Comparison of ENCODE assay signal across 13 cellular contexts in the genomic region with DNA sequence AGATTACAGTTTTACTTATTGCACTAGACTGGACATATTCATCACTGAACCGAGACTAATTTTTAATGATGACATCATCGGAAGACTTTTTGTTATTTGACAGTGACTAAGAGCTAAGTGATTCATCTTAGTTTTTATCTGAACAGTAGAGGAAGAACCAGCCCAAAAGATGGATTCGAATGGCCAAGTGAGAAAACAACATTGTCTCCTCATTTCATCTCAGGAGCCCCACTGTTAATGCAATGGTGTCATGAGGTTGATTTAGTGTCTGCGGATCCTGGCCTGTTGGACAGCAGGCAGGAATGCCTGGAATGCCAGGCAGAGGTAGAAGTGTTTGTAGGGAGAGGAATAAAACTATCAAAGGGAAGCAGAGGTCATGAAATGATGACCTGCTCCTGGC. TPM values are rescaled to one million over a fixed set of nuclear protein-coding genes. Genes with fewer than 3 reads are reported as not detected.
DNase-seq lines count a peak whose midpoint lies in the region; ATAC-seq, FAIRE-seq and TF ChIP-seq lines count a peak whose summit lies in the region.
"Had no signal": no experiment of that assay in that cellular context is flagged by ENCODE, and none has a peak within 500 bp of the region (broad histone marks: within the 10 kb centered on the region; RNA-seq: fewer than 3 reads in every experiment).

No MANE protein-coding gene starts in this region.

- ATAC-seq in GM18858 (IDR thresholded peaks at IDR 0.05; ENCODE audit: unreplicated experiment) (no peak), GM19395 (IDR thresholded peaks at IDR 0.05; ENCODE audit: unreplicated experiment) (no peak)
- ATAC-seq: mucosa of descending colon had no signal

- H3K4me3 Mint-ChIP-seq in CD4-positive, alpha-beta memory T cell, result no peak overlapping the region
- H3K4me3 Mint-ChIP-seq: activated naive CD8-positive, alpha-beta T cell treated with anti-CD3 and anti-CD28 coated beads, Interleukin-2, amount 10 ng/mL, durations not matched to agents 7 days and 5 days had no signal

- H3K27ac ChIP-seq in keratinocyte (ENCODE audit: control insufficient read depth, insufficient read depth, low read length), result no peak overlapping the region
- no peak overlapping the region for H3K27ac ChIP-seq in CD4-positive, alpha-beta memory T cell (ENCODE audit: low read depth, low read length)
- H3K27ac ChIP-seq: esophagus squamous epithelium, WERI-Rb-1 had no signal

- peaks cover 15 to 35% of the 10 kb centered on the region in 2 donors for H3K27me3 Mint-ChIP-seq in CD4-positive, alpha-beta memory T cell

- dilution Hi-C loops in keratinocyte (cut with MboI; ENCODE audit: extremely low pct_ligation_motif_present, low sequenced_read_pairs), result no loop called here

- H3K9me3 Mint-ChIP-seq in CD4-positive, alpha-beta memory T cell, result peaks cover 0 to 2% (median 0%) of the 10 kb centered on the region in 8 donors
- H3K9me3 Mint-ChIP-seq: activated naive CD8-positive, alpha-beta T cell treated with anti-CD3 and anti-CD28 coated beads, Interleukin-2, amount 10 ng/mL, durations not matched to agents 7 days and 5 days had no signal

- CTCF ChIA-PET in CD4-positive, alpha-beta memory T cell (lab: Charles Lee; ENCODE audit: partially characterized antibody), result interaction anchor here (1.4 kb wide), 1 partner anchor 182 kb away, joined by 3 read pairs; no protein-coding TSS in a partner anchor

- no peaks in the 10 kb centered on the region for H3K9me3 ChIP-seq in keratinocyte (ENCODE audit: control insufficient read depth, low read depth, low read length)
- no peaks in the 10 kb centered on the region for H3K9me3 ChIP-seq in BE2C
- no peaks in the 10 kb centered on the region for H3K9me3 ChIP-seq in CD4-positive, alpha-beta memory T cell (ENCODE audit: control insufficient read depth in 1 of 2, low read length in 2 of 2)
- H3K9me3 ChIP-seq: esophagus squamous epithelium, mucosa of descending colon had no signal

- in situ Hi-C loops in ACHN (cut with HindIII; ENCODE audit: low pct_ligation_motif_present, low pct_unique_long_range_greater_than_20kb, low sequenced_read_pairs), result no loop called here
- in situ Hi-C loops in astrocyte of the spinal cord (cut with HindIII; ENCODE audit: low sequenced_read_pairs), result no loop called here

- DNase-seq in ACHN, result peak; percentile 11
- peak; percentile 26 for DNase-seq in HS-5 (ENCODE audit: low read depth)
- DNase-seq in astrocyte of the spinal cord (ENCODE audit: low read depth, low spot score), result peak; percentile 23
- peak; percentile 23 for DNase-seq in keratinocyte (ENCODE audit: low read depth, low spot score)
- no peak for DNase-seq in BE2C
- no peak for DNase-seq in CD4-positive, alpha-beta memory T cell
- DNase-seq: activated naive CD8-positive, alpha-beta T cell treated with anti-CD3 and anti-CD28 coated beads, Interleukin-2, amount 10 ng/mL, durations not matched to agents 7 days and 5 days; DMS 273 treated with DMSO at 0.1 percent for 48 hours; esophagus squamous epithelium; mucosa of descending colon; WERI-Rb-1 had no signal

- H3K4me3 ChIP-seq in astrocyte of the spinal cord (ENCODE audit: low read depth, low read length) (no peak overlapping the region), keratinocyte (ENCODE audit: control insufficient read depth in 2 of 3, extremely low read depth in 1 of 3, insufficient read depth in 2 of 3, low read depth in 1 of 3, low read length in 3 of 3) (no peak overlapping the region), BE2C (ENCODE audit: low read depth, low read length) (no peak overlapping the region)
- no peak overlapping the region for H3K4me3 ChIP-seq in CD4-positive, alpha-beta memory T cell (ENCODE audit: low read length in 2 of 2)
- H3K4me3 ChIP-seq: esophagus squamous epithelium, mucosa of descending colon had no signal

- H3K36me3 ChIP-seq in keratinocyte (ENCODE audit: control insufficient read depth in 2 of 2, extremely low read depth in 1 of 2, insufficient read depth in 2 of 2, low read length in 2 of 2) (no peaks in the 10 kb centered on the region), BE2C (no peaks in the 10 kb centered on the region)
- no peaks in the 10 kb centered on the region for H3K36me3 ChIP-seq in CD4-positive, alpha-beta memory T cell (ENCODE audit: insufficient read depth, low read length)
- H3K36me3 ChIP-seq: esophagus squamous epithelium, WERI-Rb-1 had no signal

- peak; percentile 69 for FAIRE-seq in keratinocyte (lab: Jason Lieb, UNC)

- H3K4me1 ChIP-seq in keratinocyte (ENCODE audit: control insufficient read depth, extremely low read depth, insufficient read depth, low read length), result peaks cover 16% of the 10 kb centered on the region
- H3K4me1 ChIP-seq in BE2C, result no peaks in the 10 kb centered on the region
- peaks cover 9% of the 10 kb centered on the region for H3K4me1 ChIP-seq in CD4-positive, alpha-beta memory T cell (ENCODE audit: insufficient read depth, low read length)

- no peak overlapping the region for H3K27ac Mint-ChIP-seq in CD4-positive, alpha-beta memory T cell
- H3K27ac Mint-ChIP-seq: activated naive CD8-positive, alpha-beta T cell treated with anti-CD3 and anti-CD28 coated beads, Interleukin-2, amount 10 ng/mL, durations not matched to agents 7 days and 5 days had no signal

- H3K27me3 ChIP-seq in keratinocyte (ENCODE audit: control insufficient read depth, extremely low read depth, insufficient read depth, low read length), result no peaks in the 10 kb centered on the region
- H3K27me3 ChIP-seq in BE2C, result peaks cover under 1% of the 10 kb centered on the region; the same call in 1 of the 2 replicates
- H3K27me3 ChIP-seq in CD4-positive, alpha-beta memory T cell (ENCODE audit: insufficient read depth, low read length), result peaks cover 2% of the 10 kb centered on the region

- H3K9ac ChIP-seq in keratinocyte (ENCODE audit: control insufficient read depth, extremely low read depth, insufficient read depth, low read length), result no peak overlapping the region

- intact Hi-C loops in CD4-positive, alpha-beta memory T cell (cut with micrococcal nuclease), result no loop called here

- no peak overlapping the region for H2AFZ ChIP-seq in keratinocyte (ENCODE audit: control insufficient read depth, low read length)

- H3K36me3 Mint-ChIP-seq in CD4-positive, alpha-beta memory T cell, result no peaks in the 10 kb centered on the region
- H3K36me3 Mint-ChIP-seq: activated naive CD8-positive, alpha-beta T cell treated with anti-CD3 and anti-CD28 coated beads, Interleukin-2, amount 10 ng/mL, durations not matched to agents 7 days and 5 days had no signal

- POLR2A ChIA-PET in CD4-positive, alpha-beta memory T cell (lab: Charles Lee; ENCODE audit: partially characterized antibody), result no interaction called here

- no peak for TF ChIP-seq CTCF in astrocyte of the spinal cord (IDR thresholded peaks at IDR 0.05; ENCODE audit: low read depth, low read length)
- TF ChIP-seq CTCF in keratinocyte (optimal IDR thresholded peaks at IDR 0.05 in 1 of 3, IDR thresholded peaks at IDR 0.05 in 1 of 3, conservative IDR thresholded peaks at IDR 0.05 in 1 of 3; ENCODE audit: extremely low read depth in 1 of 3, insufficient read depth in 2 of 3, low read length in 3 of 3), result no peak
- no peak for TF ChIP-seq CTCF in BE2C (IDR thresholded peaks at IDR 0.05; ENCODE audit: low read depth, low read length)

- H4K20me1 ChIP-seq in keratinocyte (ENCODE audit: control insufficient read depth, extremely low read depth, insufficient read depth, low read length), result no peaks in the 10 kb centered on the region

- H3K4me2 ChIP-seq in keratinocyte (ENCODE audit: control insufficient read depth, extremely low read depth, insufficient read depth, low read depth, low read length), result peak overlapping the region; percentile 27

- H3K4me1 Mint-ChIP-seq in CD4-positive, alpha-beta memory T cell, result peaks cover 2 to 12% (median 10%) of the 10 kb centered on the region in 4 donors

- no peaks in the 10 kb centered on the region for H3K79me2 ChIP-seq in keratinocyte (ENCODE audit: control insufficient read depth, insufficient read depth, low read length)

- H3K9me1 ChIP-seq in keratinocyte (ENCODE audit: control insufficient read depth, extremely low read depth, insufficient read depth, low read length), result no peaks in the 10 kb centered on the region

RNA-seq across cellular contexts. Expression of a gene that starts 37.8 kb away (rescaled TPM):
- polyA plus RNA-seq in keratinocyte, result 7.3 to 19.1 TPM (median 15.7 TPM) in 3 replicates
- polyA plus RNA-seq in keratinocyte (2011; ENCODE audit: low read depth), result 7.5 TPM
- 9.7 and 16.2 TPM in 2 replicates for polyA plus RNA-seq in keratinocyte (2011; cell fraction: cytosol; rRNA removed)
- 8.3 and 13.1 TPM in 2 replicates for polyA plus RNA-seq in keratinocyte (2011; cell fraction: nucleus; rRNA removed)
- 11.6 and 15.2 TPM in 2 replicates for polyA plus RNA-seq in keratinocyte (2012; ENCODE audit: low replicate concordance)
- polyA minus RNA-seq in keratinocyte, result 1.2 to 4.1 TPM (median 2.5 TPM) in 3 replicates
- 5.6 TPM for polyA minus RNA-seq in keratinocyte (2011; cell fraction: cytosol; rRNA and poly(A)+ RNA removed)
- 0.63 and 4.9 TPM in 2 replicates for polyA minus RNA-seq in keratinocyte (2011; cell fraction: nucleus; rRNA and poly(A)+ RNA removed)
- polyA plus RNA-seq in BE2C (2012; ENCODE audit: insufficient read depth, insufficient read length, low read depth), result 14.7 TPM
- 10 to 100 TPM; 14.4 to 15.0 TPM for total RNA-seq in CD4-positive, alpha-beta memory T cell
- polyA plus RNA-seq in CD4-positive, alpha-beta memory T cell, result 10 to 100 TPM; 41.9 to 49.5 TPM

Comparison
In these comparisons a context has a peak if more than half of its experiments do, and no peak if none do; other contexts are left out.
1. DNase-seq: peak in ACHN (single experiment), HS-5 (single experiment), astrocyte of the spinal cord (single experiment) and keratinocyte (single experiment); none in BE2C (single experiment) and CD4-positive, alpha-beta memory T cell (0 of 5).